Comparison of ENCODE assay signal across 2 cellular contexts in the genomic region with DNA sequence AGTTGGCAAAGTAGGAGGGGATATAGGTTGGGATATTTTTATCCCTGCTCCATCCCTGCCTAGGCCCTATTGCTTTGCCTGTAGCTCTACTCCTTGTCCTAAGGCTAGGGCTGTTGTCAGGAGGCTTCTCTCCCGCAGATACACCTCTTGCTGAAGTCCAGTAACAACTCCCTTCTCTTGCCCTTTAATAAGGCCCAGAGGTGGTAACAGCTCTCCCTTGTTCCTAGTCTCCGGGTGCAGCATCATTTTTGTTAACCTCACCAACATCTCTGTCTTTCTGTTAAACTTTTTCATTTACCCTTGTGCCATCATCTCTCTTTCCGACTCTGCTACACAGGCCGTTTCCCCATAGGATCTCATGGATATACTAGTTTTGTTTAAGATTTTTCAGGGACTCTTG.
TF ChIP-seq lines count a peak whose summit lies in the region.

No MANE protein-coding gene starts in this region.

TF ChIP-seq in GM23338, 12 proteins besides CTCF, POLR2A, EP300 and RAD21:
- TF ChIP-seq REST (IDR thresholded peaks at IDR 0.05; ENCODE audit: unreplicated experiment), result no peak
- TF ChIP-seq, protein P1, sequence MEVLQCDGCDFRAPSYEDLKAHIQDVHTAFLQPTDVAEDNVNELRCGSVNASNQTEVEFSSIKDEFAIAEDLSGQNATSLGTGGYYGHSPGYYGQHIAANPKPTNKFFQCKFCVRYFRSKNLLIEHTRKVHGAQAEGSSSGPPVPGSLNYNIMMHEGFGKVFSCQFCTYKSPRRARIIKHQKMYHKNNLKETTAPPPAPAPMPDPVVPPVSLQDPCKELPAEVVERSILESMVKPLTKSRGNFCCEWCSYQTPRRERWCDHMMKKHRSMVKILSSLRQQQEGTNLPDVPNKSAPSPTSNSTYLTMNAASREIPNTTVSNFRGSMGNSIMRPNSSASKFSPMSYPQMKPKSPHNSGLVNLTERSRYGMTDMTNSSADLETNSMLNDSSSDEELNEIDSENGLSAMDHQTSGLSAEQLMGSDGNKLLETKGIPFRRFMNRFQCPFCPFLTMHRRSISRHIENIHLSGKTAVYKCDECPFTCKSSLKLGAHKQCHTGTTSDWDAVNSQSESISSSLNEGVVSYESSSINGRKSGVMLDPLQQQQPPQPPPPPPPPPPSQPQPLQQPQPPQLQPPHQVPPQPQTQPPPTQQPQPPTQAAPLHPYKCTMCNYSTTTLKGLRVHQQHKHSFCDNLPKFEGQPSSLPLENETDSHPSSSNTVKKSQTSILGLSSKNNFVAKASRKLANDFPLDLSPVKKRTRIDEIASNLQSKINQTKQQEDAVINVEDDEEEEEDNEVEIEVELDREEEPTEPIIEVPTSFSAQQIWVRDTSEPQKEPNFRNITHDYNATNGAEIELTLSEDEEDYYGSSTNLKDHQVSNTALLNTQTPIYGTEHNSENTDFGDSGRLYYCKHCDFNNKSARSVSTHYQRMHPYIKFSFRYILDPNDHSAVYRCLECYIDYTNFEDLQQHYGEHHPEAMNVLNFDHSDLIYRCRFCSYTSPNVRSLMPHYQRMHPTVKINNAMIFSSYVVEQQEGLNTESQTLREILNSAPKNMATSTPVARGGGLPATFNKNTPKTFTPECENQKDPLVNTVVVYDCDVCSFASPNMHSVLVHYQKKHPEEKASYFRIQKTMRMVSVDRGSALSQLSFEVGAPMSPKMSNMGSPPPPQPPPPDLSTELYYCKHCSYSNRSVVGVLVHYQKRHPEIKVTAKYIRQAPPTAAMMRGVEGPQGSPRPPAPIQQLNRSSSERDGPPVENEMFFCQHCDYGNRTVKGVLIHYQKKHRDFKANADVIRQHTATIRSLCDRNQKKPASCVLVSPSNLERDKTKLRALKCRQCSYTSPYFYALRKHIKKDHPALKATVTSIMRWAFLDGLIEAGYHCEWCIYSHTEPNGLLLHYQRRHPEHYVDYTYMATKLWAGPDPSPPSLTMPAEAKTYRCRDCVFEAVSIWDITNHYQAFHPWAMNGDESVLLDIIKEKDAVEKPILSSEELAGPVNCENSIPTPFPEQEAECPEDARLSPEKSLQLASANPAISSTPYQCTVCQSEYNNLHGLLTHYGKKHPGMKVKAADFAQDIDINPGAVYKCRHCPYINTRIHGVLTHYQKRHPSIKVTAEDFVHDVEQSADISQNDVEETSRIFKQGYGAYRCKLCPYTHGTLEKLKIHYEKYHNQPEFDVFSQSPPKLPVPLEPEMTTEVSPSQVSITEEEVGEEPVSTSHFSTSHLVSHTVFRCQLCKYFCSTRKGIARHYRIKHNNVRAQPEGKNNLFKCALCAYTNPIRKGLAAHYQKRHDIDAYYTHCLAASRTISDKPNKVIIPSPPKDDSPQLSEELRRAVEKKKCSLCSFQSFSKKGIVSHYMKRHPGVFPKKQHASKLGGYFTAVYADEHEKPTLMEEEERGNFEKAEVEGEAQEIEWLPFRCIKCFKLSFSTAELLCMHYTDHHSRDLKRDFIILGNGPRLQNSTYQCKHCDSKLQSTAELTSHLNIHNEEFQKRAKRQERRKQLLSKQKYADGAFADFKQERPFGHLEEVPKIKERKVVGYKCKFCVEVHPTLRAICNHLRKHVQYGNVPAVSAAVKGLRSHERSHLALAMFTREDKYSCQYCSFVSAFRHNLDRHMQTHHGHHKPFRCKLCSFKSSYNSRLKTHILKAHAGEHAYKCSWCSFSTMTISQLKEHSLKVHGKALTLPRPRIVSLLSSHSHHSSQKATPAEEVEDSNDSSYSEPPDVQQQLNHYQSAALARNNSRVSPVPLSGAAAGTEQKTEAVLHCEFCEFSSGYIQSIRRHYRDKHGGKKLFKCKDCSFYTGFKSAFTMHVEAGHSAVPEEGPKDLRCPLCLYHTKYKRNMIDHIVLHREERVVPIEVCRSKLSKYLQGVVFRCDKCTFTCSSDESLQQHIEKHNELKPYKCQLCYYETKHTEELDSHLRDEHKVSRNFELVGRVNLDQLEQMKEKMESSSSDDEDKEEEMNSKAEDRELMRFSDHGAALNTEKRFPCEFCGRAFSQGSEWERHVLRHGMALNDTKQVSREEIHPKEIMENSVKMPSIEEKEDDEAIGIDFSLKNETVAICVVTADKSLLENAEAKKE (CRISPR knock-in tag; IDR thresholded peaks at IDR 0.05), result no peak
- no peak for TF ChIP-seq CREB1 (CRISPR knock-in tag; IDR thresholded peaks at IDR 0.05; ENCODE audit: low read depth)
- TF ChIP-seq ZNF114 (CRISPR knock-in tag; IDR thresholded peaks at IDR 0.05), result no peak
- TF ChIP-seq POLR2AphosphoS5 (IDR thresholded peaks at IDR 0.05; ENCODE audit: low read depth), result no peak
- no peak for TF ChIP-seq NANOG (IDR thresholded peaks at IDR 0.05; ENCODE audit: borderline replicate concordance)
- TF ChIP-seq EZH2 (IDR thresholded peaks at IDR 0.05; ENCODE audit: low read depth, unreplicated experiment), result no peak
- no peak for TF ChIP-seq STAT1 (IDR thresholded peaks at IDR 0.05; ENCODE audit: unreplicated experiment)
- no peak for TF ChIP-seq EZH2phosphoT487 (IDR thresholded peaks at IDR 0.05; ENCODE audit: unreplicated experiment)
- no peak for TF ChIP-seq JUNB (IDR thresholded peaks at IDR 0.05; ENCODE audit: unreplicated experiment)
- no peak for TF ChIP-seq ZNF331 (CRISPR knock-in tag; IDR thresholded peaks at IDR 0.05; ENCODE audit: low read depth)

TF ChIP-seq in H1, 55 proteins besides CTCF, POLR2A, EP300 and RAD21:
- TF ChIP-seq TEAD4 (IDR thresholded peaks at IDR 0.05; ENCODE audit: low read depth, low read length) (no peak), YY1 (IDR thresholded peaks at IDR 0.05; ENCODE audit: low read depth, low read length) (no peak), NANOG (IDR thresholded peaks at IDR 0.05; ENCODE audit: insufficient read depth, low read depth, low read length, poor library complexity, severe bottlenecking) (no peak), RNF2 (IDR thresholded peaks at IDR 0.05; ENCODE audit: borderline replicate concordance, low read depth, low read length, missing control alignments, poor library complexity, severe bottlenecking) (peak; percentile 74), SP1 (IDR thresholded peaks at IDR 0.05; ENCODE audit: low read depth, low read length) (no peak), SIRT6 (IDR thresholded peaks at IDR 0.05; ENCODE audit: low read length) (no peak), CHD2 (IDR thresholded peaks at IDR 0.05; ENCODE audit: low read length) (no peak)
